In genomic region chr1:145891587-145892485, GRCh38 we compare ENCODE assay signal across 1 cellular context.
TF ChIP-seq lines count a peak whose summit lies in the region.

No MANE protein-coding gene starts in this region.

TF ChIP-seq in HCT116, 20 proteins besides CTCF, POLR2A, EP300 and RAD21 (continued from another document):
- TF ChIP-seq ZBTB33 (IDR thresholded peaks at IDR 0.05; ENCODE audit: extremely low read depth, insufficient replicate concordance, low read length) (no peak), SP1 (IDR thresholded peaks at IDR 0.05; ENCODE audit: low read depth) (peak; percentile 92), FOSL1 (IDR thresholded peaks at IDR 0.05; ENCODE audit: low read depth) (peak; percentile 65), YY1 (IDR thresholded peaks at IDR 0.05; ENCODE audit: extremely low read depth, insufficient replicate concordance, low read depth, low read length) (peak; percentile 65), REST (IDR thresholded peaks at IDR 0.05; ENCODE audit: low read depth) (no peak)
